Comparison of ENCODE assay signal across 1 cellular context in genomic region chr10:71773221-71773971, GRCh38.
TF ChIP-seq lines count a peak whose summit lies in the region.

TSS of gene VSIR (minus strand) at chr10:71773520. CDS start at chr10:71773439, 81 bp downstream.

TF ChIP-seq in K562, 482 proteins besides CTCF, POLR2A, EP300 and RAD21 (continues in another document):
- TF ChIP-seq ZNF124 (CRISPR knock-in tag; IDR thresholded peaks at IDR 0.05) = no peak
- peak; percentile 90 for TF ChIP-seq KDM5B (IDR thresholded peaks at IDR 0.05; ENCODE audit: insufficient replicate concordance, low read depth, low read length)
- TF ChIP-seq MYC (IDR thresholded peaks at IDR 0.05; ENCODE audit: low read depth, low read length) = peak; percentile 89
- no peak for TF ChIP-seq MYC (CRISPR knock-in tag; IDR thresholded peaks at IDR 0.05; ENCODE audit: borderline replicate concordance, low read depth)
- TF ChIP-seq THAP12 (CRISPR knock-in tag; IDR thresholded peaks at IDR 0.05) = peak; percentile 91
- TF ChIP-seq NFXL1 (CRISPR knock-in tag; IDR thresholded peaks at IDR 0.05) = no peak
- no peak for TF ChIP-seq RFX1 (IDR thresholded peaks at IDR 0.05)
- peak; percentile 91 for TF ChIP-seq CTBP1 (IDR thresholded peaks at IDR 0.05; ENCODE audit: borderline replicate concordance)
- TF ChIP-seq ASH1L (IDR thresholded peaks at IDR 0.05; ENCODE audit: borderline replicate concordance, low read depth, partially characterized antibody) = no peak
- peak; percentile 63; the same call in 1 of the 2 replicates for TF ChIP-seq FOXP4 (CRISPR knock-in tag; IDR thresholded peaks at IDR 0.05; ENCODE audit: borderline replicate concordance)
- peak; percentile 73; the same call in 1 of the 2 replicates for TF ChIP-seq RREB1 (CRISPR knock-in tag; IDR thresholded peaks at IDR 0.05)
- peak in 1 of 2 experiments; percentile 29; a peak in 1 of 4 replicates for TF ChIP-seq TBL1XR1 (IDR thresholded peaks at IDR 0.05; ENCODE audit: low read length in 2 of 2)
- TF ChIP-seq E2F8 (IDR thresholded peaks at IDR 0.05; ENCODE audit: low read depth, partially characterized antibody) = no peak
- peak; percentile 68 for TF ChIP-seq TAF1 (IDR thresholded peaks at IDR 0.05; ENCODE audit: control insufficient read depth, extremely low read depth, insufficient read depth, low read length, severe bottlenecking)
- TF ChIP-seq HMGN3 (IDR thresholded peaks at IDR 0.05; ENCODE audit: borderline replicate concordance, extremely low read depth, insufficient read length, low read depth, low read length) = peak; percentile 77
- peak; percentile 19; the same call in 1 of the 2 replicates for TF ChIP-seq CREB1 (IDR thresholded peaks at IDR 0.05)
- peak; percentile 73 for TF ChIP-seq CREB1 (CRISPR knock-in tag; IDR thresholded peaks at IDR 0.05)
- no peak for TF ChIP-seq AFF1 (IDR thresholded peaks at IDR 0.05; ENCODE audit: low read depth in 1 of 2, partially characterized antibody in 2 of 2)
- TF ChIP-seq ELK3 (CRISPR knock-in tag; IDR thresholded peaks at IDR 0.05) = no peak
- TF ChIP-seq SMAD4 (CRISPR knock-in tag; conservative IDR thresholded peaks at IDR 0.05) = peak; percentile 85
- TF ChIP-seq UBTF (IDR thresholded peaks at IDR 0.05; ENCODE audit: borderline replicate concordance in 1 of 2, low read depth in 2 of 2, low read length in 2 of 2) = peak in 1 of 2 experiments; percentile 77; a peak in 2 of 4 replicates
- peak; percentile 44; the same call in 1 of the 2 replicates for TF ChIP-seq ZNF431 (CRISPR knock-in tag; IDR thresholded peaks at IDR 0.05)
- no peak for TF ChIP-seq PTTG1 (tag; IDR thresholded peaks at IDR 0.05; ENCODE audit: low read depth)
- no peak for TF ChIP-seq ZNF133 (CRISPR knock-in tag; IDR thresholded peaks at IDR 0.05)
- 0 out of 2 replicates have a peak, but pooled peaks have one; percentile 53 for TF ChIP-seq ZNF830 (CRISPR knock-in tag; IDR thresholded peaks at IDR 0.05)
- TF ChIP-seq HCFC1 (IDR thresholded peaks at IDR 0.05; ENCODE audit: low read depth, low read length) = peak; percentile 56
- TF ChIP-seq SIN3B (IDR thresholded peaks at IDR 0.05; ENCODE audit: low read depth) = 0 out of 2 replicates have a peak, but pooled peaks have one; percentile 38
- TF ChIP-seq GTF2E2 (tag; IDR thresholded peaks at IDR 0.05) = peak; percentile 73; the same call in 1 of the 2 replicates
- TF ChIP-seq YY1 (IDR thresholded peaks at IDR 0.05; ENCODE audit: borderline replicate concordance in 1 of 3, control insufficient read depth in 1 of 3, extremely low read depth in 1 of 3, insufficient read depth in 3 of 3, insufficient read length in 1 of 3, insufficient replicate concordance in 2 of 3, low read depth in 1 of 3, low read length in 2 of 3) = peak in 2 of 3 experiments; percentile 56 to 57
- TF ChIP-seq L3MBTL2 (IDR thresholded peaks at IDR 0.05) = peak; percentile 65; the same call in 1 of the 2 replicates
